2 cellular contexts compared by ENCODE assay signal in genomic region chr13:102395939-102396338, GRCh38.
TF ChIP-seq lines count a peak whose summit lies in the region.

No MANE protein-coding gene starts in this region.

TF ChIP-seq in liver, 16 proteins besides CTCF, POLR2A, EP300 and RAD21 (continued from another document):
- TF ChIP-seq REST (IDR thresholded peaks at IDR 0.05) = no peak

TF ChIP-seq in HepG2, 621 proteins besides CTCF, POLR2A, EP300 and RAD21 (continued from another document):
- TF ChIP-seq ZNF710 (CRISPR knock-in tag; IDR thresholded peaks at IDR 0.05; ENCODE audit: borderline replicate concordance) (no peak), MED8 (CRISPR knock-in tag; IDR thresholded peaks at IDR 0.05; ENCODE audit: insufficient replicate concordance) (no peak), ZNF530 (CRISPR knock-in tag; IDR thresholded peaks at IDR 0.05; ENCODE audit: low read depth) (no peak), U2AF2 (IDR thresholded peaks at IDR 0.05; ENCODE audit: low read depth, low read length) (no peak), ZNF557 (CRISPR knock-in tag; IDR thresholded peaks at IDR 0.05) (no peak), ISX (CRISPR knock-in tag; conservative IDR thresholded peaks at IDR 0.05) (no peak), TMF1 (CRISPR knock-in tag; IDR thresholded peaks at IDR 0.05; ENCODE audit: low read depth) (no peak), ZNF580 (CRISPR knock-in tag; IDR thresholded peaks at IDR 0.05; ENCODE audit: borderline replicate concordance, low read depth) (no peak), ZNF333 (CRISPR knock-in tag; IDR thresholded peaks at IDR 0.05; ENCODE audit: borderline replicate concordance) (no peak), PHF20 (CRISPR knock-in tag; IDR thresholded peaks at IDR 0.05) (no peak)
